In the genomic region with DNA sequence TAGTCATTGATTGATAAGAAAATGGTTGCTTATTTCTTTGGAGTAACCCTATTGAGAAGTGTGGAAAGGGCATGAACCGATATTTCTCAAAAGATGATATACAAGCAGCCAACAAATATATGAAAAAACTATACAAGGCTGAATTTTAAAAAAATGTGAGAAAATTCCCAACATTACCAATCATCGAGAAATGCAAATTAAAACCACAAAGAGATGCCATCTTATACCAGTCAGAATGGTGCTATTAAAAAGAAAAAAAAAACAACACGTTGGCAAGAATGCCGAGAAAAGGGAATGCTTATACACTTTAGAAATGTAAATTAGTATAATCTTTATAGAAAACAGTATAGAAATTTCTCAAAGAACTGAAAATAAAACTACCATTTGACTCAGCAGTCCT, we compare ENCODE assay signal across 30 cellular contexts.
"Had no signal": no experiment of that assay in that cellular context is flagged by ENCODE, and none has a peak within 500 bp of the region (broad histone marks: within the 10 kb centered on the region; RNA-seq: fewer than 3 reads in every experiment).

No MANE protein-coding gene starts in this region.

- H3K4me3 ChIP-seq: adrenal gland, body of pancreas, esophagus muscularis mucosa, gastroesophageal sphincter, heart right ventricle had no signal

- FAIRE-seq: colon had no signal

- DNase-seq: activated CD4-positive, alpha-beta memory T cell treated with anti-CD3 and anti-CD28 coated beads for 36 hours; activated CD4-positive, alpha-beta T cell treated with anti-CD3 and anti-CD28 coated beads for 36 hours; activated CD4-positive, alpha-beta T cell treated with anti-CD3 and anti-CD28 coated beads, Interleukin-2, amount 10 ng/mL, durations not matched to agents 24 days and 14 days; activated CD4-positive, CD25-positive, alpha-beta regulatory T cell; activated CD4-positive, CD25-positive, alpha-beta regulatory T cell treated with anti-CD3 and anti-CD28 coated beads, Interleukin-2, amount 50 U/mL, for 72 hours; activated CD8-positive, alpha-beta memory T cell treated with anti-CD3 and anti-CD28 coated beads, Interleukin-2, amount 10 ng/mL, durations not matched to agents 7 days and 5 days; activated CD8-positive, alpha-beta memory T cell treated with anti-CD3 and anti-CD28 coated beads, Interleukin-2, amount 50 U/mL, for 4 hours; activated CD8-positive, alpha-beta T cell treated with anti-CD3 and anti-CD28 coated beads, Interleukin-2, amount 10 ng/mL, durations not matched to agents 7 days and 5 days; activated effector memory CD4-positive, alpha-beta T cell treated with anti-CD3 and anti-CD28 coated beads, Interleukin-2, amount 50 U/mL, for 16 hours; activated naive CD4-positive, alpha-beta T cell treated with anti-CD3 and anti-CD28 coated beads for 36 hours; activated naive CD8-positive, alpha-beta T cell treated with anti-CD3 and anti-CD28 coated beads for 36 hours; activated naive CD8-positive, alpha-beta T cell treated with anti-CD3 and anti-CD28 coated beads, Interleukin-2, amount 50 U/mL, for 24 hours; activated T-cell treated with anti-CD3 and anti-CD28 coated beads, Interleukin-2, amount 50 U/mL, for 1 hour; activated T-cell treated with anti-CD3 and anti-CD28 coated beads, Interleukin-2, amount 50 U/mL, for 48 hours; adrenal gland; amygdala; aorta; body of pancreas; caudate nucleus; cortex of kidney; dermis blood vessel endothelial cell; effector CD4-positive, alpha-beta T cell; effector memory CD8-positive, alpha-beta T cell; erythroblast; foreskin keratinocyte; heart right ventricle; T-helper 2 cell had no signal
